ENCODE assay signal across 27 cellular contexts in genomic region chr1:38671221-38671620, GRCh38.
"Had no signal": no experiment of that assay in that cellular context is flagged by ENCODE, and none has a peak within 500 bp of the region (broad histone marks: within the 10 kb centered on the region; RNA-seq: fewer than 3 reads in every experiment).

No MANE protein-coding gene starts in this region.

- ATAC-seq: activated CD8-positive, alpha-beta T cell treated with anti-CD3 and anti-CD28 coated beads for 36 hours; esophagus mucosa; left cardiac atrium; left ventricle myocardium superior; sciatic nerve; stimulated activated effector memory CD8-positive, alpha-beta T cell treated with anti-CD3 and anti-CD28 coated beads, Interleukin-12 subunit alpha, Interleukin-12 subunit beta, amount 100 ng/mL, for 72 hours had no signal

- DNase-seq: activated B cell treated with CpG ODN at 0.5 μM for 24 hours; activated CD4-positive, alpha-beta T cell treated with anti-CD3 and anti-CD28 coated beads, Interleukin-2, amount 50 U/mL, for 1 hour; activated CD8-positive, alpha-beta T cell treated with anti-CD3 and anti-CD28 coated beads for 36 hours; activated T-cell treated with anti-CD3 and anti-CD28 coated beads, Interleukin-2, amount 50 U/mL, for 48 hours; endodermal cell; glutamatergic neuron; left cardiac atrium; left ventricle myocardium superior; naive B cell; nephron progenitor cell; ovary; stimulated activated CD4-positive, alpha-beta T cell treated with anti-CD3 and anti-CD28 coated beads, Interleukin-4, amount 100 ng/mL, for 24 hours; upper lobe of left lung had no signal

- H3K4me2 ChIP-seq: hepatocyte had no signal

- H3K36me3 Mint-ChIP-seq: activated naive CD4-positive, alpha-beta T cell treated with anti-CD3 and anti-CD28 coated beads, Interleukin-2, amount 50 U/mL, for 24 hours; stimulated activated effector memory CD8-positive, alpha-beta T cell treated with anti-CD3 and anti-CD28 coated beads, Interleukin-12 subunit alpha, Interleukin-12 subunit beta, amount 100 ng/mL, for 72 hours had no signal

- H3K9me3 ChIP-seq: breast epithelium, neutrophil, ovary, upper lobe of left lung had no signal

- H3K79me2 ChIP-seq: hepatocyte had no signal

- H3K27ac Mint-ChIP-seq: activated B cell treated with CpG ODN at 0.5 μM for 24 hours; activated CD8-positive, alpha-beta T cell treated with anti-CD3 and anti-CD28 coated beads for 36 hours; activated naive CD4-positive, alpha-beta T cell treated with anti-CD3 and anti-CD28 coated beads, Interleukin-2, amount 50 U/mL, for 24 hours; activated T-helper 2 cell treated with anti-CD3 and anti-CD28 coated beads, Interferon-gamma antibody, Interleukin-2, Interleukin-4, amounts not matched to agents 10 μg/mL and 5 μg/mL and 100 μg/mL, durations not matched to agents 14 hours and 24 hours and 36 hours; dendritic cell treated with granulocyte-macrophage colony-stimulating factor and Interleukin-4, amounts not matched to agents 40 ng/mL and 50 ng/mL, for 4 days; endodermal cell; nephron progenitor cell; progenitor cell of endocrine pancreas; stimulated activated effector memory CD8-positive, alpha-beta T cell treated with anti-CD3 and anti-CD28 coated beads, Interleukin-12 subunit alpha, Interleukin-12 subunit beta, amount 100 ng/mL, for 72 hours; stimulated activated naive CD8-positive, alpha-beta T cell treated with anti-CD3 and anti-CD28 coated beads, Interleukin-15, Interleukin-2, amounts not matched to agents 100 ng/mL and 50 ng/mL, for 24 hours; T-helper 2 cell treated with Interferon-gamma antibody and Interleukin-4, amounts not matched to agents 5 μg/mL and 100 μg/mL, for 36 hours had no signal

- H3K4me1 Mint-ChIP-seq: activated B cell treated with CpG ODN at 0.5 μM for 24 hours; activated naive CD4-positive, alpha-beta T cell treated with anti-CD3 and anti-CD28 coated beads, Interleukin-2, amount 50 U/mL, for 24 hours; central memory CD8-positive, alpha-beta T cell; endodermal cell; naive B cell; nephron progenitor cell; stimulated activated effector memory CD8-positive, alpha-beta T cell treated with anti-CD3 and anti-CD28 coated beads, Interleukin-12 subunit alpha, Interleukin-12 subunit beta, amount 100 ng/mL, for 72 hours had no signal

- H2AFZ ChIP-seq: hepatocyte had no signal

- H3K4me3 ChIP-seq: breast epithelium, hepatocyte, ovary, skin epidermis, upper lobe of left lung had no signal

- H3K27me3 ChIP-seq: breast epithelium, ovary, upper lobe of left lung had no signal

- H3K27ac ChIP-seq: breast epithelium, hepatocyte, neutrophil, ovary, skin epidermis, upper lobe of left lung had no signal

- H3K4me3 Mint-ChIP-seq: activated B cell treated with CpG ODN at 0.5 μM for 24 hours; activated CD8-positive, alpha-beta T cell treated with anti-CD3 and anti-CD28 coated beads for 36 hours; activated naive CD4-positive, alpha-beta T cell treated with anti-CD3 and anti-CD28 coated beads, Interleukin-2, amount 50 U/mL, for 24 hours; central memory CD8-positive, alpha-beta T cell; dendritic cell treated with granulocyte-macrophage colony-stimulating factor and Interleukin-4, amounts not matched to agents 40 ng/mL and 50 ng/mL, for 4 days; endodermal cell; naive B cell; nephron progenitor cell; stimulated activated effector memory CD8-positive, alpha-beta T cell treated with anti-CD3 and anti-CD28 coated beads, Interleukin-12 subunit alpha, Interleukin-12 subunit beta, amount 100 ng/mL, for 72 hours; stimulated activated naive CD8-positive, alpha-beta T cell treated with anti-CD3 and anti-CD28 coated beads, Interleukin-15, Interleukin-2, amounts not matched to agents 100 ng/mL and 50 ng/mL, for 24 hours; T-helper 2 cell treated with Interferon-gamma antibody and Interleukin-4, amounts not matched to agents 5 μg/mL and 100 μg/mL, for 36 hours had no signal

- H3K36me3 ChIP-seq: breast epithelium, neutrophil, ovary, upper lobe of left lung had no signal

- H3K4me1 ChIP-seq: breast epithelium, upper lobe of left lung had no signal

- H3K9me3 Mint-ChIP-seq: activated CD8-positive, alpha-beta T cell treated with anti-CD3 and anti-CD28 coated beads for 36 hours; activated naive CD4-positive, alpha-beta T cell treated with anti-CD3 and anti-CD28 coated beads, Interleukin-2, amount 50 U/mL, for 24 hours; activated T-helper 2 cell treated with anti-CD3 and anti-CD28 coated beads, Interferon-gamma antibody, Interleukin-2, Interleukin-4, amounts not matched to agents 10 μg/mL and 5 μg/mL and 100 μg/mL, durations not matched to agents 14 hours and 24 hours and 36 hours; central memory CD8-positive, alpha-beta T cell; dendritic cell treated with granulocyte-macrophage colony-stimulating factor and Interleukin-4, amounts not matched to agents 40 ng/mL and 50 ng/mL, for 4 days; endodermal cell; nephron progenitor cell; stimulated activated effector memory CD8-positive, alpha-beta T cell treated with anti-CD3 and anti-CD28 coated beads, Interleukin-12 subunit alpha, Interleukin-12 subunit beta, amount 100 ng/mL, for 72 hours; T-helper 2 cell treated with Interferon-gamma antibody and Interleukin-4, amounts not matched to agents 5 μg/mL and 100 μg/mL, for 36 hours had no signal
